In the genomic region with DNA sequence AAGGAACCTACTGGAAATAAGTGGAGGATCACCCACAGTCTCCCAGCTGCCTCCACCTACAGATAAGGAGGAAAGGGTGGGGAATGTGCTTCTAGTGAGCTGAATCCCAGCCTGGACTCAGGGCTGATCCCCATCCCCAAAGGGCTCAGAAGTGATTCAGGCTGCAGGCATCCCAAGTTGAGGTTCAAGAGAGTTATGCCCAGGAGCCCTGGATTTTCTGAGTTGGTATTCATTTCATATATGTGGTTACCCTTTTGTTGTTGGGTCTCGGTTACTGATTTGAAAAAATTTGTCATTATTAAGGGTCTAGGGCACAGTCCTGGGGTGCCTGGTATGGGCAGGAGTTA, we compare ENCODE assay signal across 10 cellular contexts. TPM values are rescaled to one million over a fixed set of nuclear protein-coding genes. Genes with fewer than 3 reads are reported as not detected.
DNase-seq lines count a peak whose midpoint lies in the region; ATAC-seq and TF ChIP-seq lines count a peak whose summit lies in the region.
"Had no signal": no experiment of that assay in that cellular context is flagged by ENCODE, and none has a peak within 500 bp of the region (broad histone marks: within the 10 kb centered on the region; RNA-seq: fewer than 3 reads in every experiment).

No MANE protein-coding gene starts in this region.

- peaks cover 38% of the 10 kb centered on the region for H3F3A ChIP-seq in PC-9 (ENCODE audit: insufficient read depth, low read depth)

- DNase-seq in ELR (ENCODE audit: low read depth): peak; percentile 93
- peak; percentile 43 to 66 for DNase-seq in PC-9
- peak; percentile 44 for DNase-seq in epithelial cell of esophagus (ENCODE audit: low read depth)
- peak; percentile 19 for DNase-seq in posterior vena cava (ENCODE audit: low spot score)
- no peak for DNase-seq in tibial artery
- DNase-seq in aorta: no peak
- DNase-seq in COLO668 (lab: John Stamatoyannopoulos, UW; ENCODE audit: unreplicated experiment): no peak
- DNase-seq in WTC11 (ENCODE audit: low spot score): no peak
- DNase-seq: GOT3 had no signal

- H3K4me1 ChIP-seq in PC-9 (replicated peaks; ENCODE audit: insufficient read depth) (peaks cover 44% of the 10 kb centered on the region), tibial artery (peaks cover 0 to 24% (median 17%) of the 10 kb centered on the region in 4 donors), aorta (ENCODE audit: control insufficient read depth in 1 of 2, insufficient read depth in 2 of 2, low read length in 2 of 2) (no peaks in the 10 kb centered on the region)

- ATAC-seq in aorta (ENCODE audit: low FRiP score) (no peak), WTC11 (no peak)

- H2AFZ ChIP-seq in PC-9: peak overlapping the region; percentile 54; the same call in 1 of the 2 replicates

- intact Hi-C loops in PC-9 (cut with micrococcal nuclease; ENCODE audit: unreplicated experiment) (no loop called here), posterior vena cava (cut with DNase I) (no loop called here), tibial artery (cut with DNase I; ENCODE audit: low total_unique reads) (no loop called here), aorta (cut with DNase I) (no loop called here)

- no peaks in the 10 kb centered on the region for H3K9me2 ChIP-seq in PC-9 (ENCODE audit: insufficient read depth)

- H3K27ac ChIP-seq in PC-9 (peak overlapping the region; percentile 51), tibial artery (peak overlapping the region in 1 of 2 donors; percentile 30), aorta (ENCODE audit: low read depth in 1 of 2, low read length in 2 of 2) (no peak overlapping the region)

- H3K36me3 ChIP-seq in PC-9 (ENCODE audit: low read depth): no peaks in the 10 kb centered on the region
- no peaks in the 10 kb centered on the region for H3K36me3 ChIP-seq in tibial artery
- H3K36me3 ChIP-seq in aorta (ENCODE audit: control insufficient read depth in 1 of 2, insufficient read depth in 2 of 2, low read length in 1 of 2): no peaks in the 10 kb centered on the region

- H3K27me3 ChIP-seq in PC-9 (ENCODE audit: insufficient read depth, low read depth) (no peaks in the 10 kb centered on the region), tibial artery (peaks cover 0 to 3% of the 10 kb centered on the region in 2 donors), aorta (ENCODE audit: control insufficient read depth in 1 of 2, insufficient read depth in 2 of 2, low read length in 1 of 2) (no peaks in the 10 kb centered on the region)

- no peak overlapping the region for H3K27ac Mint-ChIP-seq in WTC11

- CTCF ChIA-PET in PC-9 (lab: Charles Lee) (interaction anchor here (0.5 kb wide), 1 partner anchor 512 kb away, joined by 3 read pairs; no protein-coding TSS in a partner anchor), WTC11 (lab: Charles Lee) (no interaction called here)

- H3K79me2 ChIP-seq in PC-9 (ENCODE audit: low read depth): no peaks in the 10 kb centered on the region

- H3K36me3 Mint-ChIP-seq in WTC11: no peaks in the 10 kb centered on the region
- H3K36me3 Mint-ChIP-seq: IgD-negative memory B cell had no signal

- no peaks in the 10 kb centered on the region for H4K20me1 ChIP-seq in PC-9 (ENCODE audit: insufficient read depth)

- no TSS peak for BruUV-seq in PC-9 (replicated peaks; lab: Mats Ljungman, UMichigan)

- TF ChIP-seq CTCF in PC-9 (conservative IDR thresholded peaks at IDR 0.05) (no peak), epithelial cell of esophagus (IDR thresholded peaks at IDR 0.05; ENCODE audit: insufficient read depth, low read depth, low read length, missing control alignments) (no peak), tibial artery (IDR thresholded peaks at IDR 0.05) (no peak), WTC11 (IDR thresholded peaks at IDR 0.05) (no peak)

- H3K4me1 Mint-ChIP-seq in WTC11: peaks cover 13% of the 10 kb centered on the region

- peak overlapping the region; percentile 19; the same call in 1 of the 2 replicates for H3K4me2 ChIP-seq in PC-9

- WGBS in aorta, 2 donors: 0% methylated on average over 1 of the region's 1 CpG

- peaks cover 9% of the 10 kb centered on the region; the same call in 1 of the 2 replicates for H3K9me3 ChIP-seq in PC-9 (ENCODE audit: insufficient read depth, low read depth)
- H3K9me3 ChIP-seq in tibial artery: no peaks in the 10 kb centered on the region
- no peaks in the 10 kb centered on the region for H3K9me3 ChIP-seq in aorta (ENCODE audit: control insufficient read depth, low read length)

- H3K9me3 Mint-ChIP-seq in WTC11: no peaks in the 10 kb centered on the region
- H3K9me3 Mint-ChIP-seq: IgD-negative memory B cell had no signal

- H3K4me3 ChIP-seq in PC-9: no peak overlapping the region
- no peak overlapping the region for H3K4me3 ChIP-seq in epithelial cell of esophagus (ENCODE audit: low read length)
- no peak overlapping the region for H3K4me3 ChIP-seq in tibial artery
- no peak overlapping the region for H3K4me3 ChIP-seq in aorta (ENCODE audit: low read length in 2 of 2)

- POLR2A ChIA-PET in PC-9 (lab: Charles Lee; ENCODE audit: unreplicated experiment): no interaction called here
- POLR2A ChIA-PET in WTC11 (lab: Charles Lee): no interaction called here

- H3K4me3 Mint-ChIP-seq in WTC11: no peak overlapping the region

- H3K27me3 Mint-ChIP-seq in WTC11 (ENCODE audit: low read depth): peaks cover 3% of the 10 kb centered on the region; the same call in 1 of the 2 replicates
- H3K27me3 Mint-ChIP-seq: IgD-negative memory B cell had no signal

TF ChIP-seq in WTC11, 78 proteins besides CTCF, POLR2A, EP300 and RAD21 (continues in another document):
- no peak for TF ChIP-seq TEAD1 (CRISPR knock-in tag; IDR thresholded peaks at IDR 0.05)
- TF ChIP-seq ZNF671 (CRISPR knock-in tag; IDR thresholded peaks at IDR 0.05): no peak
- TF ChIP-seq, protein P1, sequence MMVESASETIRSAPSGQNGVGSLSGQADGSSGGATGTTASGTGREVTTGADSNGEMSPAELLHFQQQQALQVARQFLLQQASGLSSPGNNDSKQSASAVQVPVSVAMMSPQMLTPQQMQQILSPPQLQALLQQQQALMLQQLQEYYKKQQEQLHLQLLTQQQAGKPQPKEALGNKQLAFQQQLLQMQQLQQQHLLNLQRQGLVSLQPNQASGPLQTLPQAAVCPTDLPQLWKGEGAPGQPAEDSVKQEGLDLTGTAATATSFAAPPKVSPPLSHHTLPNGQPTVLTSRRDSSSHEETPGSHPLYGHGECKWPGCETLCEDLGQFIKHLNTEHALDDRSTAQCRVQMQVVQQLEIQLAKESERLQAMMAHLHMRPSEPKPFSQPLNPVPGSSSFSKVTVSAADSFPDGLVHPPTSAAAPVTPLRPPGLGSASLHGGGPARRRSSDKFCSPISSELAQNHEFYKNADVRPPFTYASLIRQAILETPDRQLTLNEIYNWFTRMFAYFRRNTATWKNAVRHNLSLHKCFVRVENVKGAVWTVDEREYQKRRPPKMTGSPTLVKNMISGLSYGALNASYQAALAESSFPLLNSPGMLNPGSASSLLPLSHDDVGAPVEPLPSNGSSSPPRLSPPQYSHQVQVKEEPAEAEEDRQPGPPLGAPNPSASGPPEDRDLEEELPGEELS (CRISPR knock-in tag; IDR thresholded peaks at IDR 0.05): no peak
- TF ChIP-seq, protein P2, sequence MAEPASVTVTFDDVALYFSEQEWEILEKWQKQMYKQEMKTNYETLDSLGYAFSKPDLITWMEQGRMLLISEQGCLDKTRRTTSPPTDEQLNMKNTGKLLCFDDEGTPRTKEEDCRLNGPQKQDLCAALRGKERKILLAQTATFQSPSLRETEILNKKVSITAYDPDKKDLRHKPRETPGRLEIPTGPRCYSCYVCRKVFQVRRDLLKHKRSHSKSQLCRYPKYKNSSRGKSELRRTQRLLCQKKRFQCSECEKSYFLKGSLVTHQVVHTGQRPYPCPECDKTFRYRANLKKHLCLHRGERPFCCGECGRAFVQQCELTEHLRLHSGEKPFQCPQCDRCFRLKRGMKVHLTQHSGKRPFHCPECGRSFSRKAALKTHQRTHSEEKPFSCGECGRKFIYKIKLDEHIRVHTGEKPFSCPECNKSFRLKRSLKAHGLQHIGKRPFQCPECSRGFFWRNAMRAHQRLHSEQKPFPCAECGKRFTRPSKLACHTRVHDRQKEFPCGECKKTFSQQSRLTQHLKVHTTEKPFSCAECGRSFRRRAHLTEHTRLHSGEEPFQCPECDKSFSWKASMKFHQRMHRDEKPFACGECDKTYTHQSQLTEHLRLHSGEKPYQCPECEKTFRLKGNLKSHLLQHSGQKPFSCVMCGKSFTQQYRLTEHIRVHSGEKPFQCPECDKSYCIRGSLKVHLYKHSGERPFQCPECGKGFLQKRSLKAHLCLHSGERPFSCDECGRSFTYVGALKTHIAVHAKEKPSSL (CRISPR knock-in tag; conservative IDR thresholded peaks at IDR 0.05): no peak
- TF ChIP-seq GRHL2 (CRISPR knock-in tag; IDR thresholded peaks at IDR 0.05; ENCODE audit: insufficient replicate concordance, severe bottlenecking): no peak
- TF ChIP-seq MXD4 (CRISPR knock-in tag; IDR thresholded peaks at IDR 0.05; ENCODE audit: borderline replicate concordance): no peak
- no peak for TF ChIP-seq ZNF121 (CRISPR knock-in tag; IDR thresholded peaks at IDR 0.05)
- TF ChIP-seq CREM (CRISPR knock-in tag; IDR thresholded peaks at IDR 0.05): no peak
- TF ChIP-seq, protein P3, sequence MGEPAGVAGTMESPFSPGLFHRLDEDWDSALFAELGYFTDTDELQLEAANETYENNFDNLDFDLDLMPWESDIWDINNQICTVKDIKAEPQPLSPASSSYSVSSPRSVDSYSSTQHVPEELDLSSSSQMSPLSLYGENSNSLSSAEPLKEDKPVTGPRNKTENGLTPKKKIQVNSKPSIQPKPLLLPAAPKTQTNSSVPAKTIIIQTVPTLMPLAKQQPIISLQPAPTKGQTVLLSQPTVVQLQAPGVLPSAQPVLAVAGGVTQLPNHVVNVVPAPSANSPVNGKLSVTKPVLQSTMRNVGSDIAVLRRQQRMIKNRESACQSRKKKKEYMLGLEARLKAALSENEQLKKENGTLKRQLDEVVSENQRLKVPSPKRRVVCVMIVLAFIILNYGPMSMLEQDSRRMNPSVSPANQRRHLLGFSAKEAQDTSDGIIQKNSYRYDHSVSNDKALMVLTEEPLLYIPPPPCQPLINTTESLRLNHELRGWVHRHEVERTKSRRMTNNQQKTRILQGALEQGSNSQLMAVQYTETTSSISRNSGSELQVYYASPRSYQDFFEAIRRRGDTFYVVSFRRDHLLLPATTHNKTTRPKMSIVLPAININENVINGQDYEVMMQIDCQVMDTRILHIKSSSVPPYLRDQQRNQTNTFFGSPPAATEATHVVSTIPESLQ (CRISPR knock-in tag; IDR thresholded peaks at IDR 0.05): no peak
- TF ChIP-seq TEAD4 (CRISPR knock-in tag; IDR thresholded peaks at IDR 0.05): no peak
- TF ChIP-seq FOXJ3 (CRISPR knock-in tag; IDR thresholded peaks at IDR 0.05; ENCODE audit: borderline replicate concordance): no peak
- TF ChIP-seq ZNF232 (CRISPR knock-in tag; IDR thresholded peaks at IDR 0.05): no peak

RNA-seq across cellular contexts. Expression of a gene that starts 30.0 kb away (rescaled TPM):
- total RNA-seq in PC-9 (2021) (57.4 and 58.9 TPM in 2 replicates), posterior vena cava (100 to 1,000 TPM; 138 to 144 TPM), aorta (100 to 1,000 TPM; 168 to 230 TPM), WTC11 (2021) (1.2 to 1.4 TPM (median 1.3 TPM) in 3 replicates)
- 100 to 1,000 TPM; 121 to 176 TPM for polyA plus RNA-seq in aorta

Comparison
In these comparisons a context has a peak if more than half of its experiments do, and no peak if none do; other contexts are left out.
1. DNase-seq: peak in ELR (single experiment), PC-9 (2 of 2), epithelial cell of esophagus (single experiment) and posterior vena cava (single experiment); none in tibial artery (0 of 2), aorta (0 of 2), COLO668 (single experiment) and WTC11 (single experiment).
2. RNA of a gene that starts 30.0 kb away (total RNA-seq): 168 to 230 TPM in aorta, 138 to 144 TPM in posterior vena cava and 57.4 to 58.9 TPM in PC-9; 1.2 to 1.4 TPM in WTC11; every median in the first group is over 10 times any median in the second.